2 cellular contexts compared by ENCODE assay signal in the genomic region with DNA sequence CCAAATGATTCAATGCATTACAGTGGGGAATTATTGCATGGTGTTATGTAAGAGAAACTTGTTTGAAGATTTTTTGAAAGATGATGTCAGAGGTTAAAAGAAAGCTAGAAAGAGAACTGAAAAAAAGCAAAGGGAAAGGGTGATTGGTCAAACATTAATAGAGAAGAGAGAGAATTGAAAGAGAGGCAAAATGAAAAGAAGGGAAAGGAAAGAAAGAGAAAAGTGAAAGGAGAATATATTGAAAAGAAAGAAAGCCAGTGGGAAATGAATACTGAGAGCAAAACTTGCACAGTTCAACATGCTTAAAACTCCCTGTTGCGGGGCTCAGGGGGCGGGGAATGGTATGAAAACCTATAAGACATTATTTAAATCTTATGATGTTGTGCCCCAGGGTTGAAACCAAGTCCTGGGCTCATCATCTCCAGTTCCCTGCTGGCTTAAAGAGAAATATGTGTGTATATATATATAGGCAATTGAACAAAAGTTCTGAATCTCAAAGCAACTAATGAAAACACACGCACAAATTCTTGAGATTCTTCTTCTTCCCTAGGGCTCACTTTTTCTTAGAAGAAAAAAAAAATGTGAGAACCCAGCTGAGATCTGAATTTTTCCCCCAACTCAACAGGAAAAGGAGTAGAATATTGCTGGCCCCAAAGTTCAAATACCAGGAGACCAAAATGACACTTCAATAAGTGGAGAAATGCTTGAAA.
TF ChIP-seq lines count a peak whose summit lies in the region.

No MANE protein-coding gene starts in this region.

TF ChIP-seq in IMR-90, 13 proteins besides CTCF, POLR2A, EP300 and RAD21:
- TF ChIP-seq BHLHE40 (IDR thresholded peaks at IDR 0.05; ENCODE audit: low read depth, low read length) (no peak), FOS (IDR thresholded peaks at IDR 0.05; ENCODE audit: low read depth, low read length) (no peak), RCOR1 (IDR thresholded peaks at IDR 0.05; ENCODE audit: insufficient replicate concordance, low read length) (no peak), RFX5 (IDR thresholded peaks at IDR 0.05; ENCODE audit: low read depth, low read length) (no peak), MXI1 (IDR thresholded peaks at IDR 0.05; ENCODE audit: borderline replicate concordance, low read depth, low read length) (no peak), CHD1 (IDR thresholded peaks at IDR 0.05; ENCODE audit: low read depth, low read length) (no peak), MAZ (IDR thresholded peaks at IDR 0.05; ENCODE audit: borderline replicate concordance, low read depth, low read length) (no peak), NFE2L2 (IDR thresholded peaks at IDR 0.05; ENCODE audit: low read depth, low read length) (no peak), CEBPB (IDR thresholded peaks at IDR 0.05; ENCODE audit: low read depth, low read length) (no peak), MAFK (IDR thresholded peaks at IDR 0.05; ENCODE audit: low read depth, low read length) (no peak), SMC3 (IDR thresholded peaks at IDR 0.05; ENCODE audit: low read depth, low read length) (no peak)
- TF ChIP-seq, protein P1, sequence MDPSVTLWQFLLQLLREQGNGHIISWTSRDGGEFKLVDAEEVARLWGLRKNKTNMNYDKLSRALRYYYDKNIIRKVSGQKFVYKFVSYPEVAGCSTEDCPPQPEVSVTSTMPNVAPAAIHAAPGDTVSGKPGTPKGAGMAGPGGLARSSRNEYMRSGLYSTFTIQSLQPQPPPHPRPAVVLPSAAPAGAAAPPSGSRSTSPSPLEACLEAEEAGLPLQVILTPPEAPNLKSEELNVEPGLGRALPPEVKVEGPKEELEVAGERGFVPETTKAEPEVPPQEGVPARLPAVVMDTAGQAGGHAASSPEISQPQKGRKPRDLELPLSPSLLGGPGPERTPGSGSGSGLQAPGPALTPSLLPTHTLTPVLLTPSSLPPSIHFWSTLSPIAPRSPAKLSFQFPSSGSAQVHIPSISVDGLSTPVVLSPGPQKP (IDR thresholded peaks at IDR 0.05; ENCODE audit: borderline replicate concordance, low read depth, low read length) = no peak
- TF ChIP-seq, protein P2, sequence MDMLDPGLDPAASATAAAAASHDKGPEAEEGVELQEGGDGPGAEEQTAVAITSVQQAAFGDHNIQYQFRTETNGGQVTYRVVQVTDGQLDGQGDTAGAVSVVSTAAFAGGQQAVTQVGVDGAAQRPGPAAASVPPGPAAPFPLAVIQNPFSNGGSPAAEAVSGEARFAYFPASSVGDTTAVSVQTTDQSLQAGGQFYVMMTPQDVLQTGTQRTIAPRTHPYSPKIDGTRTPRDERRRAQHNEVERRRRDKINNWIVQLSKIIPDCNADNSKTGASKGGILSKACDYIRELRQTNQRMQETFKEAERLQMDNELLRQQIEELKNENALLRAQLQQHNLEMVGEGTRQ (IDR thresholded peaks at IDR 0.05; ENCODE audit: low read depth, low read length) = no peak

TF ChIP-seq in H1, 55 proteins besides CTCF, POLR2A, EP300 and RAD21:
- TF ChIP-seq EZH2 (IDR thresholded peaks at IDR 0.05; ENCODE audit: low read depth, low read length, severe bottlenecking) (no peak), SP2 (IDR thresholded peaks at IDR 0.05; ENCODE audit: low read length) (no peak), KDM4A (IDR thresholded peaks at IDR 0.05; ENCODE audit: low read depth, low read length, severe bottlenecking) (no peak), GTF2F1 (IDR thresholded peaks at IDR 0.05; ENCODE audit: borderline replicate concordance, low read depth, low read length) (no peak)
